In the genomic region with DNA sequence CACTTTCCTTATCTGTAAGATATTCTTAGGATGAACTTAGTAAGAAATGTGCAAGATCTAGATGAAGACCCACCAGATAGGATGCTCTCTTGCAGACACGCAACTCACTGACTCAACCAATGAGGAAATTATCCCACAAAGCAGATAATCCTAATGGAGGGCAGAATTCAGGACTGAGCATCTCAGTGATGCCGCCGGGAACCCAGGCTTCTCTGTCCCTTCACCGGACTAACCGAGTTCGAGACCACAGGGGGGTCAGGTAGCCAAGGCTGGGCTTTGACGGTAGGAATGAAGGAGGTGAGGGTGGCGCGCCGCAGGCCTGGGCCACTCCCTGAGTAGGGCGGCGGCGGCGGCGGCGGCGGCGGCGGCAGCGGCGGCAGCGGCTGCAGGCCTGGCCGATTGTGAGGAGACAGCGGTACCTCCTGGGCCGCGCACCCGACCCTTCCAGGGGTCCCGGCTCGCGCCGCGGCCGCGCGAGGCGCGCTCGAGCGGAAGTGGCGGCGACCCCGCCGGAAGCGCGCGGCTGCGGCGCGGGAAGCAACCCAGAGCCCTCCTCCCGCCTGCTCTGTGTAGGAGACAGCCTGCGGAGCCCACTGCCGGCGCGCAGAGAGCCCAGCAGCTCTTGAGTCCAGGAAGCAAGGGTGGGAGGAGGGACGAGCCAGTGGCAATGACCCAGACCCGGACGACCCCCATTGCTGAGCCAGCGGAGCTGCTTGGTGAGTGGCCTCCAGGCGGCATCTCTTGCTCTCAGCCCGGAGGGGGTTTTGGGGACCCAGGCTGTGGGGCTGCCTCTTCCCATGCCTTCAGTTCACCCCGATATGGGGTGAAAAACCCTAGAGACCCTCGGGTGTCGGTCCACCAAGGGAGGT, we compare ENCODE assay signal across 8 cellular contexts. TPM values are rescaled to one million over a fixed set of nuclear protein-coding genes. Genes with fewer than 3 reads are reported as not detected.
DNase-seq lines count a peak whose midpoint lies in the region; ATAC-seq and TF ChIP-seq lines count a peak whose summit lies in the region.

A gene with protein sequence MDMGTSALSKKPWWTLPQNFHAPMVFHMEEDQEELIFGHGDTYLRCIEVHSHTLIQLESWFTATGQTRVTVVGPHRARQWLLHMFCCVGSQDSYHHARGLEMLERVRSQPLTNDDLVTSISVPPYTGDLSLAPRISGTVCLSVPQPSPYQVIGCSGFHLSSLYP (minus strand): TSS at position 496 of the 869 bp plus-strand sequence. CDS start 20,679 bp downstream, outside the sequence.

- TF ChIP-seq CTCF in DND-41 (IDR thresholded peaks at IDR 0.05; ENCODE audit: borderline replicate concordance, extremely low read depth, low read length, poor library complexity, severe bottlenecking): peak; percentile 44
- no peak for TF ChIP-seq CTCF in RWPE2 (IDR thresholded peaks at IDR 0.05; ENCODE audit: poor library complexity, severe bottlenecking)
- peak in 1 of 12 donors; percentile 4 for TF ChIP-seq CTCF in heart left ventricle (IDR thresholded peaks at IDR 0.05)
- no peak for TF ChIP-seq CTCF in progenitor cell of endocrine pancreas (IDR thresholded peaks at IDR 0.05; ENCODE audit: unreplicated experiment)

- no peaks in the 10 kb centered on the region for H3K27me3 Mint-ChIP-seq in activated naive CD4-positive, alpha-beta T cell treated with anti-CD3 and anti-CD28 coated beads, Interleukin-2, amount 10 ng/mL, durations not matched to agents 7 days and 5 days
- H3K27me3 Mint-ChIP-seq in progenitor cell of endocrine pancreas: no peaks in the 10 kb centered on the region

- no peaks in the 10 kb centered on the region for H3K9me3 ChIP-seq in DND-41 (ENCODE audit: insufficient read depth, low read length, severe bottlenecking)
- no peaks in the 10 kb centered on the region for H3K9me3 ChIP-seq in HUES48 (ENCODE audit: control insufficient read depth, insufficient read depth, low read length)
- no peaks in the 10 kb centered on the region for H3K9me3 ChIP-seq in RWPE2 (ENCODE audit: severe bottlenecking)
- H3K9me3 ChIP-seq in heart left ventricle: no peaks in the 10 kb centered on the region

- H3K36me3 Mint-ChIP-seq in activated naive CD4-positive, alpha-beta T cell treated with anti-CD3 and anti-CD28 coated beads, Interleukin-2, amount 10 ng/mL, durations not matched to agents 7 days and 5 days: peaks cover 27% of the 10 kb centered on the region
- H3K36me3 Mint-ChIP-seq in progenitor cell of endocrine pancreas (ENCODE audit: insufficient read depth): peaks cover 11% of the 10 kb centered on the region

- CTCF ChIA-PET in activated naive CD4-positive, alpha-beta T cell treated with anti-CD3 and anti-CD28 coated beads, Interleukin-2, amount 10 ng/mL, durations not matched to agents 7 days and 5 days (lab: Charles Lee): interaction anchor here (0.6 kb wide), 1 partner anchor 126 kb away, joined by 3 read pairs; no protein-coding TSS in a partner anchor

- peaks cover 50% of the 10 kb centered on the region for H3K79me2 ChIP-seq in DND-41 (ENCODE audit: insufficient read depth, low read length)

- ATAC-seq in DND-41 (ENCODE audit: insufficient read depth, low read depth): peak; percentile 93
- ATAC-seq in GM21390 (IDR thresholded peaks at IDR 0.05; ENCODE audit: unreplicated experiment): peak; percentile 94
- ATAC-seq in RWPE2 (ENCODE audit: low read depth): peak; percentile 49
- peak; percentile 64 to 95 (median 88) for ATAC-seq in heart left ventricle

- peak within 1 kb of the TSS; percentile 46 to 75 for H3K4me3 ChIP-seq in DND-41 (ENCODE audit: low read depth in 1 of 2, low read length in 2 of 2)
- H3K4me3 ChIP-seq in HUES48 (ENCODE audit: low read depth, low read length): peak within 1 kb of the TSS; percentile 69
- H3K4me3 ChIP-seq in RWPE2 (ENCODE audit: severe bottlenecking): peak within 1 kb of the TSS; percentile 55
- peak within 1 kb of the TSS; percentile 48 to 85 (median 70) for H3K4me3 ChIP-seq in heart left ventricle

- H2AFZ ChIP-seq in DND-41 (ENCODE audit: low read depth, low read length): peak within 1 kb of the TSS; percentile 96

- H3K9me3 Mint-ChIP-seq in activated naive CD4-positive, alpha-beta T cell treated with anti-CD3 and anti-CD28 coated beads, Interleukin-2, amount 10 ng/mL, durations not matched to agents 7 days and 5 days: no peaks in the 10 kb centered on the region
- H3K9me3 Mint-ChIP-seq in progenitor cell of endocrine pancreas (ENCODE audit: low read depth): no peaks in the 10 kb centered on the region

- peak within 1 kb of the TSS; percentile 83 for H3K9ac ChIP-seq in DND-41 (ENCODE audit: low read depth, low read length)
- H3K9ac ChIP-seq in HUES48 (ENCODE audit: low read depth, low read length): peak within 1 kb of the TSS; percentile 59

- H3K4me1 ChIP-seq in DND-41 (ENCODE audit: insufficient read depth, low read length) (peaks cover 38% of the 10 kb centered on the region), HUES48 (ENCODE audit: control insufficient read depth, insufficient read depth, low read length) (peaks cover 14% of the 10 kb centered on the region), RWPE2 (ENCODE audit: insufficient read depth, poor library complexity, severe bottlenecking) (peaks cover 26% of the 10 kb centered on the region), heart left ventricle (peaks cover 0 to 14% (median 6%) of the 10 kb centered on the region in 12 donors)

- peak within 1 kb of the TSS; percentile 72 for H3K4me3 Mint-ChIP-seq in activated naive CD4-positive, alpha-beta T cell treated with anti-CD3 and anti-CD28 coated beads, Interleukin-2, amount 10 ng/mL, durations not matched to agents 7 days and 5 days
- peak within 1 kb of the TSS; percentile 83 for H3K4me3 Mint-ChIP-seq in progenitor cell of endocrine pancreas (ENCODE audit: low read depth)

- H3K4me1 Mint-ChIP-seq in activated naive CD4-positive, alpha-beta T cell treated with anti-CD3 and anti-CD28 coated beads, Interleukin-2, amount 10 ng/mL, durations not matched to agents 7 days and 5 days: peaks cover 36% of the 10 kb centered on the region
- peaks cover 7% of the 10 kb centered on the region for H3K4me1 Mint-ChIP-seq in progenitor cell of endocrine pancreas (ENCODE audit: low read depth)

- TF ChIP-seq POLR2A in heart left ventricle (IDR thresholded peaks at IDR 0.05): no peak

- WGBS in heart left ventricle, 4 donors: 1 to 6% (median 2%) methylated on average over 14 to 63 of the region's 63 CpGs

- H3K36me3 ChIP-seq in DND-41 (ENCODE audit: insufficient read depth, low read length) (peaks cover 26% of the 10 kb centered on the region), HUES48 (ENCODE audit: control insufficient read depth, insufficient read depth, low read length) (peaks cover 5% of the 10 kb centered on the region; the same call in 1 of the 2 replicates), RWPE2 (ENCODE audit: low read depth) (peaks cover 24% of the 10 kb centered on the region), heart left ventricle (no peaks in the 10 kb centered on the region)

- H3K27ac ChIP-seq in DND-41 (ENCODE audit: low read length) (peak within 1 kb of the TSS; percentile 86), HUES48 (ENCODE audit: low read depth, low read length) (peak within 1 kb of the TSS; percentile 56), RWPE2 (ENCODE audit: poor library complexity, severe bottlenecking) (peak within 1 kb of the TSS; percentile 88), heart left ventricle (peak within 1 kb of the TSS in 8 of 12 donors; percentile 8 to 59 (median 46))

- no peaks in the 10 kb centered on the region; the same call in 1 of the 2 replicates for H4K20me1 ChIP-seq in DND-41 (ENCODE audit: insufficient read depth, low read length)

- DNase-seq in DND-41 (peak; percentile 84), RWPE2 (ENCODE audit: low spot score) (no peak), heart left ventricle (peak; percentile 27 to 76 (median 55)), progenitor cell of endocrine pancreas (ENCODE audit: low spot score, unreplicated experiment) (peak; percentile 53), ureter (ENCODE audit: low spot score) (peak; percentile 45)
- peak; percentile 74 for DNase-seq in activated naive CD4-positive, alpha-beta T cell treated with anti-CD3 and anti-CD28 coated beads, Interleukin-2, amount 10 ng/mL, durations not matched to agents 7 days and 5 days

- H3K27me3 ChIP-seq in DND-41 (ENCODE audit: insufficient read depth, low read length, poor library complexity): no peaks in the 10 kb centered on the region
- no peaks in the 10 kb centered on the region for H3K27me3 ChIP-seq in HUES48 (ENCODE audit: control insufficient read depth, insufficient read depth, low read length)
- H3K27me3 ChIP-seq in RWPE2 (ENCODE audit: insufficient read depth, poor library complexity, severe bottlenecking): no peaks in the 10 kb centered on the region
- H3K27me3 ChIP-seq in heart left ventricle: no peaks in the 10 kb centered on the region

- H3K27ac Mint-ChIP-seq in activated naive CD4-positive, alpha-beta T cell treated with anti-CD3 and anti-CD28 coated beads, Interleukin-2, amount 10 ng/mL, durations not matched to agents 7 days and 5 days: peak within 1 kb of the TSS; percentile 71
- H3K27ac Mint-ChIP-seq in progenitor cell of endocrine pancreas: peak within 1 kb of the TSS; percentile 33

- peak within 1 kb of the TSS; percentile 77 for H3K4me2 ChIP-seq in DND-41 (ENCODE audit: insufficient read depth, low read length)

- intact Hi-C loops in heart left ventricle (cut with DNase I): no loop called here

RNA-seq across cellular contexts. Expression of the gene that starts here (rescaled TPM):
- total RNA-seq in heart left ventricle (1 to 10 TPM in 2 of 9 donors, under 1 TPM in 4, not detected in 3; 0.25 to 1.1 (median 0.70) TPM), progenitor cell of endocrine pancreas (7.9 and 8.0 TPM in 2 replicates), ureter (1.5 TPM)
- polyA plus RNA-seq in heart left ventricle: 1 to 10 TPM in 1 of 2 donors, under 1 TPM in 1; 0.80 to 1.1 TPM
